In genomic region chr5:133974142-133974541, GRCh38 we compare ENCODE assay signal across 29 cellular contexts.
"Had no signal": no experiment of that assay in that cellular context is flagged by ENCODE, and none has a peak within 500 bp of the region (broad histone marks: within the 10 kb centered on the region; RNA-seq: fewer than 3 reads in every experiment).

No MANE protein-coding gene starts in this region.

- H3K27me3 Mint-ChIP-seq: activated CD4-positive, alpha-beta memory T cell treated with anti-CD3 and anti-CD28 coated beads, Interleukin-2, amount 10 ng/mL, durations not matched to agents 7 days and 5 days; activated CD4-positive, alpha-beta T cell treated with anti-CD3 and anti-CD28 coated beads, Interleukin-2, amount 10 ng/mL, durations not matched to agents 24 days and 14 days; activated CD8-positive, alpha-beta memory T cell treated with anti-CD3 and anti-CD28 coated beads, Interleukin-2, amount 10 ng/mL, durations not matched to agents 7 days and 5 days; activated naive CD8-positive, alpha-beta T cell treated with anti-CD3 and anti-CD28 coated beads, Interleukin-2, amount 10 ng/mL, durations not matched to agents 7 days and 5 days; progenitor cell of endocrine pancreas had no signal

- ATAC-seq: activated CD4-positive, CD25-positive, alpha-beta regulatory T cell treated with anti-CD3 and anti-CD28 coated beads, Interleukin-2, amount 50 U/mL, for 24 hours; activated CD8-positive, alpha-beta memory T cell treated with anti-CD3 and anti-CD28 coated beads, Interleukin-2, amount 10 ng/mL, durations not matched to agents 7 days and 5 days; esophagus mucosa; sciatic nerve had no signal

- H3K9me3 Mint-ChIP-seq: activated CD4-positive, alpha-beta memory T cell treated with anti-CD3 and anti-CD28 coated beads, Interleukin-2, amount 10 ng/mL, durations not matched to agents 7 days and 5 days; activated CD4-positive, alpha-beta T cell treated with anti-CD3 and anti-CD28 coated beads, Interleukin-2, amount 10 ng/mL, durations not matched to agents 24 days and 14 days; activated naive CD8-positive, alpha-beta T cell treated with anti-CD3 and anti-CD28 coated beads, Interleukin-2, amount 10 ng/mL, durations not matched to agents 7 days and 5 days; activated T-helper 2 cell treated with anti-CD3 and anti-CD28 coated beads, Interferon-gamma antibody, Interleukin-2, Interleukin-4, amounts not matched to agents 10 μg/mL and 5 μg/mL and 100 μg/mL, durations not matched to agents 14 hours and 24 hours and 36 hours; nephron had no signal

- H3K36me3 ChIP-seq: ovary had no signal

- H3K4me3 Mint-ChIP-seq: activated CD4-positive, alpha-beta memory T cell treated with anti-CD3 and anti-CD28 coated beads, Interleukin-2, amount 10 ng/mL, durations not matched to agents 7 days and 5 days; activated CD4-positive, alpha-beta T cell treated with anti-CD3 and anti-CD28 coated beads, Interleukin-2, amount 10 ng/mL, durations not matched to agents 24 days and 14 days; activated CD8-positive, alpha-beta memory T cell treated with anti-CD3 and anti-CD28 coated beads, Interleukin-2, amount 10 ng/mL, durations not matched to agents 7 days and 5 days; activated naive CD8-positive, alpha-beta T cell treated with anti-CD3 and anti-CD28 coated beads, Interleukin-2, amount 10 ng/mL, durations not matched to agents 7 days and 5 days; nephron had no signal

- H3K27ac Mint-ChIP-seq: activated CD4-positive, alpha-beta memory T cell treated with anti-CD3 and anti-CD28 coated beads, Interleukin-2, amount 10 ng/mL, durations not matched to agents 7 days and 5 days; activated CD4-positive, alpha-beta T cell treated with anti-CD3 and anti-CD28 coated beads, Interleukin-2, amount 10 ng/mL, durations not matched to agents 24 days and 14 days; activated CD8-positive, alpha-beta memory T cell treated with anti-CD3 and anti-CD28 coated beads, Interleukin-2, amount 10 ng/mL, durations not matched to agents 7 days and 5 days; activated naive CD8-positive, alpha-beta T cell treated with anti-CD3 and anti-CD28 coated beads, Interleukin-2, amount 10 ng/mL, durations not matched to agents 7 days and 5 days; activated T-helper 2 cell treated with anti-CD3 and anti-CD28 coated beads, Interferon-gamma antibody, Interleukin-2, Interleukin-4, amounts not matched to agents 10 μg/mL and 5 μg/mL and 100 μg/mL, durations not matched to agents 14 hours and 24 hours and 36 hours; progenitor cell of endocrine pancreas had no signal

- H3K4me3 ChIP-seq: ovary, skin epidermis, testis, transverse colon had no signal

- H3K27ac ChIP-seq: neutrophil, ovary, skin epidermis, testis, transverse colon, VCaP had no signal

- H3K27me3 ChIP-seq: neutrophil, ovary, testis, transverse colon had no signal

- H3K4me1 ChIP-seq: testis had no signal

- FAIRE-seq: keratinocyte, TTC549 had no signal

- DNase-seq: activated CD4-positive, alpha-beta memory T cell treated with anti-CD3 and anti-CD28 coated beads, Interleukin-2, amount 10 ng/mL, durations not matched to agents 7 days and 5 days; activated CD4-positive, alpha-beta T cell treated with anti-CD3 and anti-CD28 coated beads, Interleukin-2, amount 10 ng/mL, durations not matched to agents 24 days and 14 days; activated CD8-positive, alpha-beta memory T cell treated with anti-CD3 and anti-CD28 coated beads, Interleukin-2, amount 10 ng/mL, durations not matched to agents 7 days and 5 days; activated naive CD8-positive, alpha-beta T cell treated with anti-CD3 and anti-CD28 coated beads, Interleukin-2, amount 10 ng/mL, durations not matched to agents 7 days and 5 days; activated T-cell treated with anti-CD3 and anti-CD28 coated beads for 4 hours; amygdala; caudate nucleus; cortex of kidney; foreskin fibroblast; hippocampal formation; left cardiac atrium; mammary epithelial cell; ovary; stimulated activated CD4-positive, alpha-beta T cell treated with anti-CD3 and anti-CD28 coated beads, Interleukin-12 subunit alpha, Interleukin-12 subunit beta, amount 100 ng/mL, for 4 hours; stimulated activated CD4-positive, alpha-beta T cell treated with anti-CD3 and anti-CD28 coated beads, Interleukin-4, amount 100 ng/mL, for 1 hour; T-helper 9 cell; testis; transverse colon had no signal

- H3K9me3 ChIP-seq: neutrophil, ovary, testis, transverse colon had no signal
